Comparison of ENCODE assay signal across 14 cellular contexts in genomic region chrX:41688835-41689234, GRCh38. TPM values are rescaled to one million over a fixed set of nuclear protein-coding genes. Genes with fewer than 3 reads are reported as not detected.
DNase-seq lines count a peak whose midpoint lies in the region; ATAC-seq and TF ChIP-seq lines count a peak whose summit lies in the region.
"Had no signal": no experiment of that assay in that cellular context is flagged by ENCODE, and none has a peak within 500 bp of the region (broad histone marks: within the 10 kb centered on the region; RNA-seq: fewer than 3 reads in every experiment).

TSS of gene GPR34 (plus strand) at chrX:41688973. CDS start at chrX:41695634, 6,661 bp downstream.

- H3K4me1 Mint-ChIP-seq in T-helper 1 cell treated with Interleukin-12 subunit alpha and Interleukin-12 subunit beta and Interleukin-4 antibody, amounts not matched to agents 30 μg/mL and 1 μg/mL, for 36 hours (ENCODE audit: low read depth): peaks cover 31% of the 10 kb centered on the region

- H3K4me1 ChIP-seq in right cardiac atrium (ENCODE audit: control insufficient read depth, insufficient read depth, low read length) (no peaks in the 10 kb centered on the region), thoracic aorta (ENCODE audit: control insufficient read depth in 1 of 2, low read depth in 2 of 2) (peaks cover 0 to 32% of the 10 kb centered on the region in 2 donors)
- H3K4me1 ChIP-seq: foreskin keratinocyte had no signal

- H3K9me3 Mint-ChIP-seq in T-helper 1 cell treated with Interleukin-12 subunit alpha and Interleukin-12 subunit beta and Interleukin-4 antibody, amounts not matched to agents 30 μg/mL and 1 μg/mL, for 36 hours: no peaks in the 10 kb centered on the region

- ATAC-seq in Right ventricle myocardium superior (ENCODE audit: poor library complexity) (peak; percentile 60), right cardiac atrium (no peak), thoracic aorta (ENCODE audit: insufficient number of reproducible peaks, low FRiP score, low read depth) (no peak)
- ATAC-seq: foreskin keratinocyte, left colon had no signal

- peaks cover 7% of the 10 kb centered on the region for H3K36me3 Mint-ChIP-seq in T-helper 1 cell treated with Interleukin-12 subunit alpha and Interleukin-12 subunit beta and Interleukin-4 antibody, amounts not matched to agents 30 μg/mL and 1 μg/mL, for 36 hours (ENCODE audit: low read depth)

- peak within 1 kb of the TSS; percentile 51 for H3K4me3 Mint-ChIP-seq in T-helper 1 cell treated with Interleukin-12 subunit alpha and Interleukin-12 subunit beta and Interleukin-4 antibody, amounts not matched to agents 30 μg/mL and 1 μg/mL, for 36 hours

- intact Hi-C loops in Right ventricle myocardium superior (cut with DNase I) (no loop called here), right cardiac atrium (cut with DNase I) (no loop called here)

- H3K27ac ChIP-seq in right cardiac atrium (ENCODE audit: low read length) (no peak within 1 kb of the TSS), thoracic aorta (no peak within 1 kb of the TSS)
- H3K27ac ChIP-seq: foreskin keratinocyte had no signal

- 65% methylated on average over 8 of the region's 8 CpGs for WGBS in right cardiac atrium

- H3K9me3 ChIP-seq in right cardiac atrium (ENCODE audit: control insufficient read depth, low read length) (no peaks in the 10 kb centered on the region), thoracic aorta (no peaks in the 10 kb centered on the region)

- DNase-seq in Right ventricle myocardium superior (no peak), right cardiac atrium (no peak), medulla oblongata (ENCODE audit: extremely low spot score) (peak; percentile 49), thoracic aorta (ENCODE audit: low spot score) (no peak), SW 1271 (lab: John Stamatoyannopoulos, UW) (no peak), COLO668 (lab: John Stamatoyannopoulos, UW; ENCODE audit: unreplicated experiment) (no peak), GM19240 (ENCODE audit: insufficient read length, low spot score) (no peak)
- DNase-seq: activated effector memory CD4-positive, alpha-beta T cell treated with anti-CD3 and anti-CD28 coated beads, Interleukin-2, amount 50 U/mL, for 16 hours; foreskin keratinocyte; left colon; NCI-H1048 had no signal

- no peaks in the 10 kb centered on the region for H3K36me3 ChIP-seq in thoracic aorta

- H3K4me3 ChIP-seq in right cardiac atrium (ENCODE audit: low read length): no peak within 1 kb of the TSS
- H3K4me3 ChIP-seq in thoracic aorta: peak within 1 kb of the TSS; percentile 39

- no peak for TF ChIP-seq CTCF in thoracic aorta (IDR thresholded peaks at IDR 0.05)

- H3K27me3 ChIP-seq in right cardiac atrium (ENCODE audit: control insufficient read depth, insufficient read depth): no peaks in the 10 kb centered on the region
- no peaks in the 10 kb centered on the region for H3K27me3 ChIP-seq in thoracic aorta (replicated peaks; ENCODE audit: insufficient read depth)
- H3K27me3 ChIP-seq: foreskin keratinocyte had no signal

- H3K27ac Mint-ChIP-seq in T-helper 1 cell treated with Interleukin-12 subunit alpha and Interleukin-12 subunit beta and Interleukin-4 antibody, amounts not matched to agents 30 μg/mL and 1 μg/mL, for 36 hours: no peak within 1 kb of the TSS

- H3K27me3 Mint-ChIP-seq in T-helper 1 cell treated with Interleukin-12 subunit alpha and Interleukin-12 subunit beta and Interleukin-4 antibody, amounts not matched to agents 30 μg/mL and 1 μg/mL, for 36 hours (ENCODE audit: low read depth): no peaks in the 10 kb centered on the region

RNA-seq across cellular contexts. Expression of gene GPR34, which starts in this region (rescaled TPM):
- total RNA-seq in Right ventricle myocardium superior: 6.4 TPM
- 10 to 100 TPM in 2 of 4 donors, 1 to 10 TPM in 2; 5.9 to 10.2 (median 9.2) TPM for total RNA-seq in right cardiac atrium
- polyA plus RNA-seq in right cardiac atrium: 1.5 TPM
- total RNA-seq in thoracic aorta: 10 to 100 TPM; 28.0 to 38.6 TPM
- total RNA-seq: foreskin keratinocyte; T-helper 2 cell treated with Interferon-gamma antibody and Interleukin-4, amounts not matched to agents 100 ng/mL and 5 ng/mL, for 36 hours had no signal
- polyA plus RNA-seq: BJ, foreskin keratinocyte had no signal
